18 cellular contexts compared by ENCODE assay signal in genomic region chr1:241603626-241604337, GRCh38. TPM values are rescaled to one million over a fixed set of nuclear protein-coding genes. Genes with fewer than 3 reads are reported as not detected.
DNase-seq lines count a peak whose midpoint lies in the region; ATAC-seq and TF ChIP-seq lines count a peak whose summit lies in the region.
"Had no signal": no experiment of that assay in that cellular context is flagged by ENCODE, and none has a peak within 500 bp of the region (broad histone marks: within the 10 kb centered on the region; RNA-seq: fewer than 3 reads in every experiment).

No MANE protein-coding gene starts in this region.

- H3K36me3 Mint-ChIP-seq in activated naive CD8-positive, alpha-beta T cell treated with anti-CD3 and anti-CD28 coated beads, Interleukin-2, amount 50 U/mL, for 24 hours (ENCODE audit: low read depth): peaks cover 18% of the 10 kb centered on the region
- peaks cover 9% of the 10 kb centered on the region for H3K36me3 Mint-ChIP-seq in activated naive CD8-positive, alpha-beta T cell treated with anti-CD3 and anti-CD28 coated beads for 36 hours
- H3K36me3 Mint-ChIP-seq in activated T-helper 1 cell treated with anti-CD3 and anti-CD28 coated beads, Interleukin-12 subunit alpha, Interleukin-12 subunit beta, Interleukin-2, Interleukin-4 antibody, amounts not matched to agents 30 ng/mL and 10 ng/mL and 1 ng/mL, durations not matched to agents 14 hours and 24 hours and 36 hours (ENCODE audit: low read depth): peaks cover 10% of the 10 kb centered on the region

- no peaks in the 10 kb centered on the region for H3K9me3 ChIP-seq in adipocyte (ENCODE audit: control insufficient read depth, low read length)
- no peaks in the 10 kb centered on the region for H3K9me3 ChIP-seq in testis
- H3K9me3 ChIP-seq: heart right ventricle, left ventricle myocardium inferior had no signal

- TF ChIP-seq POLR2A in testis (IDR thresholded peaks at IDR 0.05): no peak

- H3K4me3 ChIP-seq in adipocyte (ENCODE audit: low read length): peak overlapping the region; percentile 29
- H3K4me3 ChIP-seq in testis: no peak overlapping the region
- H3K4me3 ChIP-seq: heart right ventricle, left ventricle myocardium inferior, neural progenitor cell, skin epidermis had no signal

- TF ChIP-seq CTCF in foreskin keratinocyte (conservative IDR thresholded peaks at IDR 0.05) (no peak), testis (IDR thresholded peaks at IDR 0.05) (no peak)

- ATAC-seq in activated naive CD8-positive, alpha-beta T cell treated with anti-CD3 and anti-CD28 coated beads, Interleukin-2, amount 50 U/mL, for 24 hours: peak; percentile 45
- ATAC-seq in foreskin keratinocyte: peak; percentile 39
- ATAC-seq in GM18907 (IDR thresholded peaks at IDR 0.05; ENCODE audit: unreplicated experiment): no peak
- ATAC-seq: activated CD4-positive, CD25-positive, alpha-beta regulatory T cell treated with anti-CD3 and anti-CD28 coated beads, Interleukin-2, amount 50 U/mL, for 24 hours had no signal

- no peak overlapping the region for H3K4me3 Mint-ChIP-seq in activated naive CD8-positive, alpha-beta T cell treated with anti-CD3 and anti-CD28 coated beads, Interleukin-2, amount 50 U/mL, for 24 hours
- H3K4me3 Mint-ChIP-seq in activated naive CD8-positive, alpha-beta T cell treated with anti-CD3 and anti-CD28 coated beads for 36 hours: no peak overlapping the region
- H3K4me3 Mint-ChIP-seq in activated T-helper 1 cell treated with anti-CD3 and anti-CD28 coated beads, Interleukin-12 subunit alpha, Interleukin-12 subunit beta, Interleukin-2, Interleukin-4 antibody, amounts not matched to agents 30 ng/mL and 10 ng/mL and 1 ng/mL, durations not matched to agents 14 hours and 24 hours and 36 hours: no peak overlapping the region
- H3K4me3 Mint-ChIP-seq: neural progenitor cell had no signal

- WGBS in testis, 2 donors: 57 to 61% methylated on average over 5 of the region's 5 CpGs

- H3K9ac ChIP-seq in adipocyte (ENCODE audit: low read length): no peak overlapping the region
- H3K9ac ChIP-seq: neural progenitor cell had no signal

- intact Hi-C loops in testis (cut with DNase I; ENCODE audit: low total_unique reads): no loop called here
- intact Hi-C loops in activated T-helper 1 cell treated with anti-CD3 and anti-CD28 coated beads, Interleukin-12 subunit alpha, Interleukin-12 subunit beta, Interleukin-2, Interleukin-4 antibody, amounts not matched to agents 30 ng/mL and 10 ng/mL and 1 ng/mL, durations not matched to agents 14 hours and 24 hours and 36 hours (cut with micrococcal nuclease): no loop called here

- no peak for DNase-seq in activated naive CD8-positive, alpha-beta T cell treated with anti-CD3 and anti-CD28 coated beads, Interleukin-2, amount 50 U/mL, for 24 hours
- DNase-seq in activated naive CD8-positive, alpha-beta T cell treated with anti-CD3 and anti-CD28 coated beads for 36 hours: no peak
- peak; percentile 35 for DNase-seq in adipocyte (ENCODE audit: low read depth)
- peak in 1 of 2 donors; percentile 60 for DNase-seq in foreskin keratinocyte
- peak; percentile 36 for DNase-seq in testis
- no peak for DNase-seq in activated T-helper 1 cell treated with anti-CD3 and anti-CD28 coated beads, Interleukin-12 subunit alpha, Interleukin-12 subunit beta, Interleukin-2, Interleukin-4 antibody, amounts not matched to agents 30 ng/mL and 10 ng/mL and 1 ng/mL, durations not matched to agents 14 hours and 24 hours and 36 hours (ENCODE audit: low spot score)
- no peak for DNase-seq in GOT3 (lab: John Stamatoyannopoulos, UW)
- DNase-seq: effector memory CD4-positive, alpha-beta T cell; heart right ventricle; KG1; left ventricle myocardium inferior; NCI-H2081; SW 1271 had no signal

- no peaks in the 10 kb centered on the region for H3K27me3 ChIP-seq in adipocyte (replicated peaks; ENCODE audit: control insufficient read depth, insufficient read depth, low read length)
- H3K27me3 ChIP-seq in foreskin keratinocyte: no peaks in the 10 kb centered on the region
- no peaks in the 10 kb centered on the region for H3K27me3 ChIP-seq in testis
- H3K27me3 ChIP-seq: heart right ventricle, neural progenitor cell had no signal

- H3K4me1 ChIP-seq in adipocyte (ENCODE audit: control insufficient read depth, insufficient read depth, low read length): peaks cover 28% of the 10 kb centered on the region
- peaks cover 33% of the 10 kb centered on the region for H3K4me1 ChIP-seq in foreskin keratinocyte
- H3K4me1 ChIP-seq in testis: no peaks in the 10 kb centered on the region

- H3K27me3 Mint-ChIP-seq in activated naive CD8-positive, alpha-beta T cell treated with anti-CD3 and anti-CD28 coated beads, Interleukin-2, amount 50 U/mL, for 24 hours: no peaks in the 10 kb centered on the region
- H3K27me3 Mint-ChIP-seq in activated naive CD8-positive, alpha-beta T cell treated with anti-CD3 and anti-CD28 coated beads for 36 hours: no peaks in the 10 kb centered on the region
- no peaks in the 10 kb centered on the region for H3K27me3 Mint-ChIP-seq in activated T-helper 1 cell treated with anti-CD3 and anti-CD28 coated beads, Interleukin-12 subunit alpha, Interleukin-12 subunit beta, Interleukin-2, Interleukin-4 antibody, amounts not matched to agents 30 ng/mL and 10 ng/mL and 1 ng/mL, durations not matched to agents 14 hours and 24 hours and 36 hours (ENCODE audit: insufficient read depth)

- peak overlapping the region; percentile 78 for H3K27ac ChIP-seq in foreskin keratinocyte
- no peak overlapping the region for H3K27ac ChIP-seq in testis
- H3K27ac ChIP-seq: 22Rv1, left ventricle myocardium inferior, neural progenitor cell had no signal

- H3K36me3 ChIP-seq in adipocyte (ENCODE audit: control insufficient read depth, insufficient read depth, low read length, severe bottlenecking): no peaks in the 10 kb centered on the region
- H3K36me3 ChIP-seq in testis (ENCODE audit: low read depth, missing control alignments): no peaks in the 10 kb centered on the region
- H3K36me3 ChIP-seq: heart right ventricle, left ventricle myocardium inferior, neural progenitor cell had no signal

- H3K27ac Mint-ChIP-seq in activated naive CD8-positive, alpha-beta T cell treated with anti-CD3 and anti-CD28 coated beads, Interleukin-2, amount 50 U/mL, for 24 hours: peak overlapping the region; percentile 0
- H3K27ac Mint-ChIP-seq in activated naive CD8-positive, alpha-beta T cell treated with anti-CD3 and anti-CD28 coated beads for 36 hours: no peak overlapping the region
- no peak overlapping the region for H3K27ac Mint-ChIP-seq in activated T-helper 1 cell treated with anti-CD3 and anti-CD28 coated beads, Interleukin-12 subunit alpha, Interleukin-12 subunit beta, Interleukin-2, Interleukin-4 antibody, amounts not matched to agents 30 ng/mL and 10 ng/mL and 1 ng/mL, durations not matched to agents 14 hours and 24 hours and 36 hours
- H3K27ac Mint-ChIP-seq: neural progenitor cell had no signal

- peaks cover 28% of the 10 kb centered on the region for H3K4me1 Mint-ChIP-seq in activated naive CD8-positive, alpha-beta T cell treated with anti-CD3 and anti-CD28 coated beads, Interleukin-2, amount 50 U/mL, for 24 hours
- H3K4me1 Mint-ChIP-seq in activated naive CD8-positive, alpha-beta T cell treated with anti-CD3 and anti-CD28 coated beads for 36 hours: no peaks in the 10 kb centered on the region
- H3K4me1 Mint-ChIP-seq in activated T-helper 1 cell treated with anti-CD3 and anti-CD28 coated beads, Interleukin-12 subunit alpha, Interleukin-12 subunit beta, Interleukin-2, Interleukin-4 antibody, amounts not matched to agents 30 ng/mL and 10 ng/mL and 1 ng/mL, durations not matched to agents 14 hours and 24 hours and 36 hours (ENCODE audit: low read depth): peaks cover 7% of the 10 kb centered on the region
- H3K4me1 Mint-ChIP-seq: neural progenitor cell had no signal

- no peaks in the 10 kb centered on the region for H3K9me3 Mint-ChIP-seq in activated naive CD8-positive, alpha-beta T cell treated with anti-CD3 and anti-CD28 coated beads, Interleukin-2, amount 50 U/mL, for 24 hours
- no peaks in the 10 kb centered on the region for H3K9me3 Mint-ChIP-seq in activated naive CD8-positive, alpha-beta T cell treated with anti-CD3 and anti-CD28 coated beads for 36 hours
- no peaks in the 10 kb centered on the region for H3K9me3 Mint-ChIP-seq in activated T-helper 1 cell treated with anti-CD3 and anti-CD28 coated beads, Interleukin-12 subunit alpha, Interleukin-12 subunit beta, Interleukin-2, Interleukin-4 antibody, amounts not matched to agents 30 ng/mL and 10 ng/mL and 1 ng/mL, durations not matched to agents 14 hours and 24 hours and 36 hours
- H3K9me3 Mint-ChIP-seq: neural progenitor cell had no signal

RNA-seq across cellular contexts. Expression of gene CHML, which starts 36.4 kb away (rescaled TPM):
- 10 to 100 TPM; 24.3 to 27.6 TPM for total RNA-seq in activated naive CD8-positive, alpha-beta T cell treated with anti-CD3 and anti-CD28 coated beads for 36 hours
- total RNA-seq in foreskin keratinocyte (14.1 and 17.5 TPM in 2 replicates), testis (10 to 100 TPM; 20.0 to 26.2 TPM)
- polyA plus RNA-seq in foreskin keratinocyte (1.9 and 2.5 TPM in 2 replicates), testis (ENCODE audit: insufficient read depth, low read depth, low replicate concordance) (5.8 TPM)
- 17.8 and 20.8 TPM in 2 replicates for total RNA-seq in activated T-helper 1 cell treated with anti-CD3 and anti-CD28 coated beads, Interleukin-12 subunit alpha, Interleukin-12 subunit beta, Interleukin-2, Interleukin-4 antibody, amounts not matched to agents 30 ng/mL and 10 ng/mL and 1 ng/mL, durations not matched to agents 14 hours and 24 hours and 36 hours

RNA-seq across cellular contexts. Expression of gene OPN3, which starts 36.4 kb away (rescaled TPM):
- 1 to 10 TPM; 8.6 to 9.3 TPM for total RNA-seq in activated naive CD8-positive, alpha-beta T cell treated with anti-CD3 and anti-CD28 coated beads for 36 hours
- total RNA-seq in foreskin keratinocyte (35.7 and 36.7 TPM in 2 replicates), testis (10 to 100 TPM; 41.4 to 45.8 TPM)
- polyA plus RNA-seq in foreskin keratinocyte (23.3 and 28.6 TPM in 2 replicates), testis (ENCODE audit: insufficient read depth, low read depth, low replicate concordance) (25.8 TPM)
- 9.5 and 11.1 TPM in 2 replicates for total RNA-seq in activated T-helper 1 cell treated with anti-CD3 and anti-CD28 coated beads, Interleukin-12 subunit alpha, Interleukin-12 subunit beta, Interleukin-2, Interleukin-4 antibody, amounts not matched to agents 30 ng/mL and 10 ng/mL and 1 ng/mL, durations not matched to agents 14 hours and 24 hours and 36 hours

RNA-seq across cellular contexts. Expression of gene WDR64, which starts 48.3 kb away (rescaled TPM):
- total RNA-seq in activated naive CD8-positive, alpha-beta T cell treated with anti-CD3 and anti-CD28 coated beads for 36 hours: under 1 TPM in 1 of 2 experiments, not detected in 1; 0.32 TPM
- total RNA-seq in foreskin keratinocyte (not detected in 2 replicates), testis (1 to 10 TPM; 4.3 to 5.5 TPM)
- polyA plus RNA-seq in foreskin keratinocyte (not detected in 2 replicates), testis (ENCODE audit: insufficient read depth, low read depth, low replicate concordance) (7.1 TPM)
- not detected in 2 replicates for total RNA-seq in activated T-helper 1 cell treated with anti-CD3 and anti-CD28 coated beads, Interleukin-12 subunit alpha, Interleukin-12 subunit beta, Interleukin-2, Interleukin-4 antibody, amounts not matched to agents 30 ng/mL and 10 ng/mL and 1 ng/mL, durations not matched to agents 14 hours and 24 hours and 36 hours
- total RNA-seq: left ventricle myocardium inferior had no signal
- polyA plus RNA-seq: heart right ventricle had no signal

Comparison
In these comparisons a context has a peak if more than half of its experiments do, and no peak if none do; other contexts are left out.
1. DNase-seq: peak in adipocyte (single experiment) and testis (single experiment); none in activated naive CD8-positive, alpha-beta T cell treated with anti-CD3 and anti-CD28 coated beads, Interleukin-2, amount 50 U/mL, for 24 hours (single experiment), activated naive CD8-positive, alpha-beta T cell treated with anti-CD3 and anti-CD28 coated beads for 36 hours (single experiment), activated T-helper 1 cell treated with anti-CD3 and anti-CD28 coated beads, Interleukin-12 subunit alpha, Interleukin-12 subunit beta, Interleukin-2, Interleukin-4 antibody, amounts not matched to agents 30 ng/mL and 10 ng/mL and 1 ng/mL, durations not matched to agents 14 hours and 24 hours and 36 hours (single experiment) and GOT3 (single experiment).